ENCODE assay signal across 39 cellular contexts in the genomic region with DNA sequence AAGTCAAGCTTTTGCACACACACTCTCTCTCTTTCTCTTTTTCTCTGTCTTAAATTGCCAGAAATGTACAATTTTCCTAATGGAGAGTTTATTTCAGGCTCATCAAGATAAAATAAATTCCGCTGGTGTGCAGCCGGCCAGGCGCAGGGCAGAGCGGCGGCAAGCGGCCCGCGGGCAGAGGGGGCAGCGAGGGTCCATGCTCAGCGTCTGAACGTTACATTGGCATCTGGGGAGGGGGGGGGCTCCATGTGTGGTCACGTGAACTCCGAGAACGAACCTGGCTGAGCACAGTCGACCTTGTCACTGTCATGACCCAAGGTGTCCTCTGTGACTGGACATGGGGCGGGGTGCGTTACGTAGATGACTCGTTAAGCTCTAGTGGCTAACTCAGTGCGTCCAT. TPM values are rescaled to one million over a fixed set of nuclear protein-coding genes. Genes with fewer than 3 reads are reported as not detected.
"Had no signal": no experiment of that assay in that cellular context is flagged by ENCODE, and none has a peak within 500 bp of the region (broad histone marks: within the 10 kb centered on the region; RNA-seq: fewer than 3 reads in every experiment).

No MANE protein-coding gene starts in this region.

- H3K9me3 ChIP-seq: adrenal gland, body of pancreas, breast epithelium had no signal

- H3K36me3 Mint-ChIP-seq: activated CD4-positive, alpha-beta memory T cell treated with anti-CD3 and anti-CD28 coated beads for 36 hours; activated naive CD4-positive, alpha-beta T cell treated with anti-CD3 and anti-CD28 coated beads, Interleukin-2, amount 50 U/mL, for 72 hours; activated naive CD8-positive, alpha-beta T cell treated with anti-CD3 and anti-CD28 coated beads for 36 hours; T-cell had no signal

- H3K27ac ChIP-seq: adrenal gland, body of pancreas, brain microvascular endothelial cell, breast epithelium had no signal

- H3K4me1 ChIP-seq: adrenal gland, body of pancreas, breast epithelium had no signal

- H3K4me3 ChIP-seq: adrenal gland, body of pancreas, breast epithelium had no signal

- ATAC-seq: activated CD8-positive, alpha-beta T cell treated with anti-CD3 and anti-CD28 coated beads for 36 hours; activated T-cell treated with anti-CD3 and anti-CD28 coated beads, Interleukin-2, amount 50 U/mL, for 4 hours; activated T-cell treated with anti-CD3 and anti-CD28 coated beads, Interleukin-2, amount 50 U/mL, for 72 hours; activated T-helper 17 cell treated with anti-CD3 and anti-CD28 coated beads, Interleukin-2, amount 50 U/mL, for 72 hours; body of pancreas; T-cell; T-helper 17 cell had no signal

- H3K27ac Mint-ChIP-seq: activated B cell treated with CpG ODN at 0.5 μM for 24 hours; activated CD4-positive, alpha-beta memory T cell treated with anti-CD3 and anti-CD28 coated beads for 36 hours; activated CD4-positive, alpha-beta T cell treated with anti-CD3 and anti-CD28 coated beads, Interleukin-2, amount 10 ng/mL, durations not matched to agents 24 days and 14 days; activated CD8-positive, alpha-beta T cell treated with anti-CD3 and anti-CD28 coated beads for 36 hours; activated naive CD4-positive, alpha-beta T cell treated with anti-CD3 and anti-CD28 coated beads for 36 hours; activated naive CD4-positive, alpha-beta T cell treated with anti-CD3 and anti-CD28 coated beads, Interleukin-2, amount 50 U/mL, for 72 hours; activated naive CD8-positive, alpha-beta T cell treated with anti-CD3 and anti-CD28 coated beads for 36 hours; activated T-cell treated with anti-CD3 and anti-CD28 coated beads, Interleukin-2, amount 50 U/mL, for 72 hours; activated T-helper 1 cell treated with anti-CD3 and anti-CD28 coated beads, Interleukin-12 subunit alpha, Interleukin-12 subunit beta, Interleukin-2, Interleukin-4 antibody, amounts not matched to agents 30 ng/mL and 10 ng/mL and 1 ng/mL, durations not matched to agents 14 hours and 24 hours and 36 hours; activated T-helper 17 cell treated with anti-CD3 and anti-CD28 coated beads, Interleukin-2, amount 50 U/mL, for 72 hours; T-cell; T-helper 17 cell; T-helper 2 cell treated with Interferon-gamma antibody and Interleukin-4, amounts not matched to agents 5 μg/mL and 100 μg/mL, for 36 hours had no signal

- H3K4me1 Mint-ChIP-seq: activated B cell treated with CpG ODN at 0.5 μM for 24 hours; activated CD4-positive, alpha-beta T cell treated with anti-CD3 and anti-CD28 coated beads, Interleukin-2, amount 10 ng/mL, durations not matched to agents 24 days and 14 days; activated naive CD8-positive, alpha-beta T cell treated with anti-CD3 and anti-CD28 coated beads for 36 hours; central memory CD8-positive, alpha-beta T cell; T-helper 17 cell had no signal

- H3K9me3 Mint-ChIP-seq: activated B cell treated with CpG ODN at 0.5 μM for 24 hours; activated CD8-positive, alpha-beta T cell treated with anti-CD3 and anti-CD28 coated beads for 36 hours; activated naive CD4-positive, alpha-beta T cell treated with anti-CD3 and anti-CD28 coated beads for 36 hours; activated naive CD4-positive, alpha-beta T cell treated with anti-CD3 and anti-CD28 coated beads, Interleukin-2, amount 50 U/mL, for 72 hours; activated naive CD8-positive, alpha-beta T cell treated with anti-CD3 and anti-CD28 coated beads for 36 hours; activated T-cell treated with anti-CD3 and anti-CD28 coated beads, Interleukin-2, amount 50 U/mL, for 4 hours had no signal

- H3K36me3 ChIP-seq: adrenal gland, brain microvascular endothelial cell, breast epithelium had no signal

- H3K27me3 ChIP-seq: body of pancreas, brain microvascular endothelial cell, breast epithelium had no signal

- H3K27me3 Mint-ChIP-seq: activated CD4-positive, alpha-beta memory T cell treated with anti-CD3 and anti-CD28 coated beads for 36 hours had no signal

- FAIRE-seq: astrocyte, TTC549 had no signal

- DNase-seq: activated B cell treated with CpG ODN at 0.5 μM for 24 hours; activated CD4-positive, alpha-beta memory T cell treated with anti-CD3 and anti-CD28 coated beads for 36 hours; activated CD4-positive, alpha-beta T cell treated with anti-CD3 and anti-CD28 coated beads for 4 hours; activated CD4-positive, alpha-beta T cell treated with anti-CD3 and anti-CD28 coated beads, Interleukin-2, amount 10 ng/mL, durations not matched to agents 24 days and 14 days; activated CD4-positive, alpha-beta T cell treated with anti-CD3 and anti-CD28 coated beads, Interleukin-2, amount 50 U/mL, for 1 hour; activated CD4-positive, alpha-beta T cell treated with anti-CD3 and anti-CD28 coated beads, Interleukin-2, amount 50 U/mL, for 4 hours; activated CD4-positive, CD25-positive, alpha-beta regulatory T cell treated with anti-CD3 and anti-CD28 coated beads, Interleukin-2, amount 50 U/mL, for 72 hours; activated CD8-positive, alpha-beta memory T cell treated with anti-CD3 and anti-CD28 coated beads, Interleukin-2, amount 50 U/mL, for 4 hours; activated CD8-positive, alpha-beta T cell treated with anti-CD3 and anti-CD28 coated beads for 36 hours; activated effector memory CD4-positive, alpha-beta T cell treated with anti-CD3 and anti-CD28 coated beads, Interleukin-2, amount 50 U/mL, for 16 hours; activated gamma-delta T cell treated with Interleukin-2 at 50 U/mL for 16 hours; activated naive CD4-positive, alpha-beta T cell; activated naive CD4-positive, alpha-beta T cell treated with anti-CD3 and anti-CD28 coated beads for 36 hours; activated naive CD4-positive, alpha-beta T cell treated with anti-CD3 and anti-CD28 coated beads, Interleukin-2, amount 50 U/mL, for 16 hours; activated naive CD8-positive, alpha-beta T cell treated with anti-CD3 and anti-CD28 coated beads for 36 hours; activated T-cell treated with anti-CD3 and anti-CD28 coated beads for 4 hours; activated T-cell treated with anti-CD3 and anti-CD28 coated beads, Interleukin-2, amount 50 U/mL, for 1 hour; activated T-cell treated with anti-CD3 and anti-CD28 coated beads, Interleukin-2, amount 50 U/mL, for 4 hours; activated T-cell treated with anti-CD3 and anti-CD28 coated beads, Interleukin-2, amount 50 U/mL, for 72 hours; adrenal gland; amniotic stem cell; aorta; body of pancreas; brain microvascular endothelial cell; caudate nucleus; cerebellar nuclear complex; T-cell; T-helper 17 cell; T-helper 9 cell had no signal

- H3K4me3 Mint-ChIP-seq: activated B cell treated with CpG ODN at 0.5 μM for 24 hours; activated CD4-positive, alpha-beta memory T cell treated with anti-CD3 and anti-CD28 coated beads for 36 hours; activated CD4-positive, alpha-beta T cell treated with anti-CD3 and anti-CD28 coated beads, Interleukin-2, amount 10 ng/mL, durations not matched to agents 24 days and 14 days; activated CD8-positive, alpha-beta T cell treated with anti-CD3 and anti-CD28 coated beads for 36 hours; activated naive CD4-positive, alpha-beta T cell treated with anti-CD3 and anti-CD28 coated beads for 36 hours; activated naive CD8-positive, alpha-beta T cell treated with anti-CD3 and anti-CD28 coated beads for 36 hours; activated T-cell treated with anti-CD3 and anti-CD28 coated beads, Interleukin-2, amount 50 U/mL, for 4 hours; activated T-cell treated with anti-CD3 and anti-CD28 coated beads, Interleukin-2, amount 50 U/mL, for 72 hours; activated T-helper 1 cell treated with anti-CD3 and anti-CD28 coated beads, Interleukin-12 subunit alpha, Interleukin-12 subunit beta, Interleukin-2, Interleukin-4 antibody, amounts not matched to agents 30 ng/mL and 10 ng/mL and 1 ng/mL, durations not matched to agents 14 hours and 24 hours and 36 hours; activated T-helper 17 cell treated with anti-CD3 and anti-CD28 coated beads, Interleukin-2, amount 50 U/mL, for 72 hours; central memory CD8-positive, alpha-beta T cell; T-cell; T-helper 17 cell; T-helper 2 cell treated with Interferon-gamma antibody and Interleukin-4, amounts not matched to agents 5 μg/mL and 100 μg/mL, for 36 hours had no signal

RNA-seq across cellular contexts. Expression of gene FZD10, which starts 23.8 kb away (rescaled TPM):
- total RNA-seq: activated B cell treated with CpG ODN at 0.5 μM for 24 hours; activated CD4-positive, alpha-beta memory T cell treated with anti-CD3 and anti-CD28 coated beads for 36 hours; activated CD4-positive, alpha-beta T cell treated with anti-CD3 and anti-CD28 coated beads, Interleukin-2, amount 10 ng/mL, durations not matched to agents 24 days and 14 days; activated CD8-positive, alpha-beta memory T cell treated with anti-CD3 and anti-CD28 coated beads for 36 hours; activated CD8-positive, alpha-beta T cell treated with anti-CD3 and anti-CD28 coated beads for 36 hours; activated naive CD4-positive, alpha-beta T cell treated with anti-CD3 and anti-CD28 coated beads for 36 hours; activated naive CD4-positive, alpha-beta T cell treated with anti-CD3 and anti-CD28 coated beads, Interleukin-2, amount 50 U/mL, for 72 hours; activated naive CD8-positive, alpha-beta T cell treated with anti-CD3 and anti-CD28 coated beads for 36 hours; activated T-cell treated with anti-CD3 and anti-CD28 coated beads, Interleukin-2, amount 50 U/mL, for 4 hours; activated T-cell treated with anti-CD3 and anti-CD28 coated beads, Interleukin-2, amount 50 U/mL, for 72 hours; activated T-helper 1 cell treated with anti-CD3 and anti-CD28 coated beads, Interleukin-12 subunit alpha, Interleukin-12 subunit beta, Interleukin-2, Interleukin-4 antibody, amounts not matched to agents 30 ng/mL and 10 ng/mL and 1 ng/mL, durations not matched to agents 14 hours and 24 hours and 36 hours; activated T-helper 17 cell treated with anti-CD3 and anti-CD28 coated beads, Interleukin-2, amount 50 U/mL, for 72 hours; astrocyte; T-cell; T-helper 1 cell treated with Interleukin-12 subunit alpha and Interleukin-12 subunit beta and Interleukin-4 antibody, amounts not matched to agents 30 ng/mL and 1 ng/mL, for 36 hours; T-helper 17 cell had no signal
